12 cellular contexts compared by ENCODE assay signal in the genomic region with DNA sequence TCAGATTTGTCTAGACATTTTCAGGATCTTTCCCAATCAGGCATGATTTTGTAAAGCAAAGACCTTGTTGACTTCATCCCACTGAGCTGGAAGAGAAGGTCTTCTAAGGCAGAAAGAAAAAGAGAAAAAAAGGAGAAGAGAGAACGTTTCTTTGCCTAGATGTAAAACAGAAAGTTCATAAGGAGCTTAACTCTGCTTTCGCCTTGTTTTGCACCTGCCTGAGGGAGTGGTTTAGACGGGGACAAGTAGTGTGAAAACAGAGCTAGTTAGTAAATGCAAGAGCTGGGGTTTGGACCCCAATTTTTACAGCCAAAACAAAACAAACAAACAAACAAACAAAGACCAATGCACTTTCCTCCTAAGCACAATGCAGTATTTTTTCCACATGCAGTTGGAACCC.
DNase-seq lines count a peak whose midpoint lies in the region; ATAC-seq and TF ChIP-seq lines count a peak whose summit lies in the region.
"Had no signal": no experiment of that assay in that cellular context is flagged by ENCODE, and none has a peak within 500 bp of the region (broad histone marks: within the 10 kb centered on the region; RNA-seq: fewer than 3 reads in every experiment).

No MANE protein-coding gene starts in this region.

- TF ChIP-seq CTCF in foreskin keratinocyte (conservative IDR thresholded peaks at IDR 0.05) (no peak), stomach (IDR thresholded peaks at IDR 0.05) (no peak)

- WGBS in stomach, 5 donors, result 40 to 56% (median 43%) methylated on average over 3 of the region's 3 CpGs

- intact Hi-C loops in stomach (cut with DNase I; ENCODE audit: low total_unique reads) (no loop called here), left colon (cut with DNase I, micrococcal nuclease) (no loop called here)

- TF ChIP-seq POLR2A in stomach (IDR thresholded peaks at IDR 0.05), result no peak

- no peaks in the 10 kb centered on the region for H3K36me3 ChIP-seq in stomach
- H3K36me3 ChIP-seq: WERI-Rb-1 had no signal

- H3K9me3 ChIP-seq in stomach, result no peaks in the 10 kb centered on the region

- DNase-seq in foreskin keratinocyte, result no peak
- no peak for DNase-seq in stomach
- DNase-seq in left colon, result no peak
- DNase-seq in stimulated activated CD4-positive, alpha-beta T cell treated with anti-CD3 and anti-CD28 coated beads, Interleukin-4, amount 100 ng/mL, for 1 hour, result no peak
- DNase-seq: hippocampal formation, NCI-H1694 treated with DMSO at 0.1 percent for 48 hours, WERI-Rb-1 had no signal

- H3K27me3 ChIP-seq in foreskin keratinocyte (no peaks in the 10 kb centered on the region), stomach (no peaks in the 10 kb centered on the region)

- H3K4me3 ChIP-seq in stomach, result no peak overlapping the region

- H3K4me1 ChIP-seq in foreskin keratinocyte (peaks cover 38% of the 10 kb centered on the region), stomach (peaks cover 41 to 92% (median 57%) of the 10 kb centered on the region in 4 donors)

- TF ChIP-seq EP300 in stomach (IDR thresholded peaks at IDR 0.05), result no peak

- ATAC-seq in GM18867 (IDR thresholded peaks at IDR 0.05; ENCODE audit: unreplicated experiment) (peak; percentile 75), HG03066 (IDR thresholded peaks at IDR 0.05; ENCODE audit: low read depth, unreplicated experiment) (peak; percentile 81), foreskin keratinocyte (no peak), GM21423 (IDR thresholded peaks at IDR 0.05; ENCODE audit: unreplicated experiment) (no peak), GM21360 (IDR thresholded peaks at IDR 0.05; ENCODE audit: unreplicated experiment) (no peak), left colon (no peak)
- ATAC-seq: Panc1 had no signal

- H3K27ac ChIP-seq in foreskin keratinocyte (peak overlapping the region; percentile 98), stomach (peak overlapping the region in 4 of 5 donors; percentile 85 to 91 (median 89))
- H3K27ac ChIP-seq: WERI-Rb-1 had no signal

Comparison
In these comparisons a context has a peak if more than half of its experiments do, and no peak if none do; other contexts are left out.
1. ATAC-seq: peak in GM18867 (single experiment) and HG03066 (single experiment); none in foreskin keratinocyte (single experiment), GM21423 (single experiment), GM21360 (single experiment) and left colon (single experiment).